ENCODE assay signal across 30 cellular contexts in genomic region chr3:50044976-50045375, GRCh38.
"Had no signal": no experiment of that assay in that cellular context is flagged by ENCODE, and none has a peak within 500 bp of the region (broad histone marks: within the 10 kb centered on the region; RNA-seq: fewer than 3 reads in every experiment).

No MANE protein-coding gene starts in this region.

- H3K9me3 ChIP-seq: neutrophil, pancreas, prostate gland, sigmoid colon, tibial nerve had no signal

- H3K27me3 ChIP-seq: brain microvascular endothelial cell, neutrophil, pancreas, sigmoid colon, tibial nerve had no signal

- H3K27me3 Mint-ChIP-seq: activated CD8-positive, alpha-beta memory T cell treated with anti-CD3 and anti-CD28 coated beads, Interleukin-2, amount 10 ng/mL, durations not matched to agents 7 days and 5 days; activated naive CD8-positive, alpha-beta T cell treated with anti-CD3 and anti-CD28 coated beads, Interleukin-2, amount 10 ng/mL, durations not matched to agents 7 days and 5 days; naive B cell; stimulated activated memory B cell treated with anti-CD40 and anti-IgM and Interleukin-4, amounts not matched to agents 10 μg/mL and 1 μg/mL and 100 μg/mL, for 72 hours had no signal

- H3K9me3 Mint-ChIP-seq: activated naive CD8-positive, alpha-beta T cell treated with anti-CD3 and anti-CD28 coated beads, Interleukin-2, amount 10 ng/mL, durations not matched to agents 7 days and 5 days; endodermal cell; mesothelial cell of epicardium; naive B cell; nephron progenitor cell; stimulated activated memory B cell treated with anti-CD40 and anti-IgM and Interleukin-4, amounts not matched to agents 10 μg/mL and 1 μg/mL and 100 μg/mL, for 72 hours; T-helper 2 cell treated with Interferon-gamma antibody and Interleukin-4, amounts not matched to agents 5 μg/mL and 100 μg/mL, for 36 hours had no signal

- ATAC-seq: activated CD8-positive, alpha-beta memory T cell treated with anti-CD3 and anti-CD28 coated beads, Interleukin-2, amount 10 ng/mL, durations not matched to agents 7 days and 5 days; esophagus mucosa; pancreas; stimulated activated memory B cell treated with anti-CD40 and anti-IgM and Interleukin-4, amounts not matched to agents 10 μg/mL and 1 μg/mL and 100 μg/mL, for 72 hours had no signal

- H3K4me3 ChIP-seq: pancreas, prostate gland, sigmoid colon, tibial nerve had no signal

- DNase-seq: activated CD4-positive, alpha-beta T cell treated with anti-CD3 and anti-CD28 coated beads for 4 hours; activated CD4-positive, alpha-beta T cell treated with anti-CD3 and anti-CD28 coated beads, Interleukin-2, amount 50 U/mL, for 48 hours; activated CD4-positive, CD25-positive, alpha-beta regulatory T cell; activated CD8-positive, alpha-beta memory T cell treated with anti-CD3 and anti-CD28 coated beads, Interleukin-2, amount 10 ng/mL, durations not matched to agents 7 days and 5 days; activated gamma-delta T cell; activated naive CD8-positive, alpha-beta T cell treated with anti-CD3 and anti-CD28 coated beads, Interleukin-2, amount 10 ng/mL, durations not matched to agents 7 days and 5 days; activated T-cell treated with anti-CD3 and anti-CD28 coated beads for 4 hours; amniotic stem cell; brain microvascular endothelial cell; caudate nucleus; endodermal cell; foreskin fibroblast; head of caudate nucleus; hypothalamus; naive B cell; nephron progenitor cell; pancreas; retina; sigmoid colon; small intestine; stimulated activated CD4-positive, alpha-beta T cell treated with anti-CD3 and anti-CD28 coated beads, Interleukin-4, amount 100 ng/mL, for 24 hours; T-helper 1 cell had no signal

- H3K36me3 ChIP-seq: prostate gland had no signal

- H3K27ac ChIP-seq: brain microvascular endothelial cell, neutrophil, pancreas, prostate gland, sigmoid colon, tibial nerve had no signal

- H3K27ac Mint-ChIP-seq: activated CD8-positive, alpha-beta memory T cell treated with anti-CD3 and anti-CD28 coated beads, Interleukin-2, amount 10 ng/mL, durations not matched to agents 7 days and 5 days; activated naive CD8-positive, alpha-beta T cell treated with anti-CD3 and anti-CD28 coated beads, Interleukin-2, amount 10 ng/mL, durations not matched to agents 7 days and 5 days; endodermal cell; mesothelial cell of epicardium; stimulated activated memory B cell treated with anti-CD40 and anti-IgM and Interleukin-4, amounts not matched to agents 10 μg/mL and 1 μg/mL and 100 μg/mL, for 72 hours; T-helper 2 cell treated with Interferon-gamma antibody and Interleukin-4, amounts not matched to agents 5 μg/mL and 100 μg/mL, for 36 hours had no signal

- FAIRE-seq: astrocyte, pancreas, small intestine had no signal

- H3K4me1 ChIP-seq: prostate gland had no signal

- H3K4me1 Mint-ChIP-seq: endodermal cell, naive B cell, nephron progenitor cell had no signal

- H3K4me3 Mint-ChIP-seq: activated CD8-positive, alpha-beta memory T cell treated with anti-CD3 and anti-CD28 coated beads, Interleukin-2, amount 10 ng/mL, durations not matched to agents 7 days and 5 days; activated naive CD8-positive, alpha-beta T cell treated with anti-CD3 and anti-CD28 coated beads, Interleukin-2, amount 10 ng/mL, durations not matched to agents 7 days and 5 days; endodermal cell; mesothelial cell of epicardium; naive B cell; nephron progenitor cell; stimulated activated memory B cell treated with anti-CD40 and anti-IgM and Interleukin-4, amounts not matched to agents 10 μg/mL and 1 μg/mL and 100 μg/mL, for 72 hours; T-helper 2 cell treated with Interferon-gamma antibody and Interleukin-4, amounts not matched to agents 5 μg/mL and 100 μg/mL, for 36 hours had no signal
